ENCODE assay signal across 27 cellular contexts in genomic region chr13:76023644-76024043, GRCh38.
DNase-seq lines count a peak whose midpoint lies in the region; FAIRE-seq and TF ChIP-seq lines count a peak whose summit lies in the region.
"Had no signal": no experiment of that assay in that cellular context is flagged by ENCODE, and none has a peak within 500 bp of the region (broad histone marks: within the 10 kb centered on the region; RNA-seq: fewer than 3 reads in every experiment).

No MANE protein-coding gene starts in this region.

- no peak overlapping the region for H2AFZ ChIP-seq in hepatocyte

- H3K4me1 Mint-ChIP-seq in Caco-2 (ENCODE audit: low read depth, unreplicated experiment): peaks cover 47% of the 10 kb centered on the region
- no peaks in the 10 kb centered on the region for H3K4me1 Mint-ChIP-seq in activated naive CD4-positive, alpha-beta T cell treated with anti-CD3 and anti-CD28 coated beads for 36 hours (ENCODE audit: low read depth)
- H3K4me1 Mint-ChIP-seq: naive thymus-derived CD4-positive, alpha-beta T cell had no signal

- peak overlapping the region; percentile 91 for H3K27ac Mint-ChIP-seq in Caco-2 (ENCODE audit: unreplicated experiment)
- H3K27ac Mint-ChIP-seq in activated naive CD4-positive, alpha-beta T cell treated with anti-CD3 and anti-CD28 coated beads for 36 hours: no peak overlapping the region
- H3K27ac Mint-ChIP-seq: CD4-positive, alpha-beta T cell; naive thymus-derived CD4-positive, alpha-beta T cell had no signal

- no peak overlapping the region for H3K4me2 ChIP-seq in hepatocyte
- H3K4me2 ChIP-seq: A549 had no signal

- H3K4me1 ChIP-seq in Caco-2 (peaks cover 48% of the 10 kb centered on the region), hepatocyte (ENCODE audit: insufficient read depth) (no peaks in the 10 kb centered on the region), small intestine (ENCODE audit: control insufficient read depth in 2 of 2, insufficient read depth in 1 of 2, low read depth in 1 of 2, low read length in 1 of 2) (no peaks in the 10 kb centered on the region)
- H3K4me1 ChIP-seq: A549, body of pancreas, HAP-1, stomach had no signal

- peak in 1 of 2 experiments; percentile 24 for DNase-seq in Caco-2
- peak; percentile 73 for DNase-seq in HT1080 (ENCODE audit: low read depth)
- peak; percentile 5 to 26 for DNase-seq in SW 1271 (lab: John Stamatoyannopoulos, UW)
- no peak for DNase-seq in hepatocyte (ENCODE audit: low spot score)
- no peak for DNase-seq in dedifferentiated amniotic fluid mesenchymal stem cell (ENCODE audit: extremely low spot score)
- no peak for DNase-seq in activated naive CD4-positive, alpha-beta T cell treated with anti-CD3 and anti-CD28 coated beads for 36 hours
- DNase-seq in small intestine: no peak
- no peak for DNase-seq in NCI-H345 treated with DMSO at 0.1 percent for 48 hours (lab: John Stamatoyannopoulos, UW; ENCODE audit: unreplicated experiment)
- DNase-seq: activated CD4-positive, alpha-beta T cell treated with anti-CD3 and anti-CD28 coated beads, Interleukin-2, amount 50 U/mL, for 4 hours; activated naive CD4-positive, alpha-beta T cell treated with Interleukin-2 at 50 U/mL for 16 hours; body of pancreas; CD4-positive, alpha-beta T cell; naive thymus-derived CD4-positive, alpha-beta T cell; NCI-H2107; NCI-H446; NCI-H774; posterior cingulate gyrus; right cardiac atrium; RPMI8226; stimulated activated CD4-positive, alpha-beta T cell treated with anti-CD3 and anti-CD28 coated beads, Interleukin-2, amount 100 ng/mL, for 48 hours; stomach; T-helper 1 cell had no signal

- H3K4me3 ChIP-seq in Caco-2 (ENCODE audit: low read depth, low read length) (no peak overlapping the region), hepatocyte (no peak overlapping the region), small intestine (ENCODE audit: low read depth in 1 of 2, low read length in 2 of 2) (no peak overlapping the region)
- H3K4me3 ChIP-seq: A549, body of pancreas, GM12878, HAP-1, stomach had no signal

- no TSS peak for BruUV-seq in Caco-2 (replicated peaks; lab: Mats Ljungman, UMichigan)

- H3K36me3 ChIP-seq in Caco-2 (ENCODE audit: control insufficient read depth, insufficient read depth, low read length): no peaks in the 10 kb centered on the region
- no peaks in the 10 kb centered on the region for H3K36me3 ChIP-seq in hepatocyte (replicated peaks; ENCODE audit: insufficient read depth, low read depth)
- no peaks in the 10 kb centered on the region for H3K36me3 ChIP-seq in small intestine (ENCODE audit: control insufficient read depth in 2 of 2, insufficient read depth in 2 of 2, low read length in 2 of 2)
- H3K36me3 ChIP-seq: HAP-1, neutrophil, stomach had no signal

- peak overlapping the region; percentile 2 for H3K27ac ChIP-seq in hepatocyte
- no peak overlapping the region for H3K27ac ChIP-seq in small intestine (ENCODE audit: low read depth in 1 of 2, low read length in 1 of 2)
- H3K27ac ChIP-seq: A549, body of pancreas, neutrophil, stomach had no signal

- no peaks in the 10 kb centered on the region for H3K9me2 ChIP-seq in hepatocyte (replicated peaks; ENCODE audit: insufficient read depth)

- H3K27me3 ChIP-seq in Caco-2 (replicated peaks; ENCODE audit: control insufficient read depth, insufficient read depth, low read length): no peaks in the 10 kb centered on the region
- no peaks in the 10 kb centered on the region for H3K27me3 ChIP-seq in hepatocyte
- H3K27me3 ChIP-seq in small intestine (ENCODE audit: control insufficient read depth in 2 of 2, insufficient read depth in 2 of 2, low read length in 2 of 2): no peaks in the 10 kb centered on the region
- H3K27me3 ChIP-seq: body of pancreas, neutrophil, stomach had no signal

- 45% methylated on average over 2 of the region's 2 CpGs for WGBS in hepatocyte (ENCODE audit: low lambda C conversion rate, missing lambda C conversion rate)
- WGBS in small intestine, 3 donors: 73 to 85% (median 83%) methylated on average over 2 of the region's 2 CpGs

- H3K27me3 Mint-ChIP-seq in Caco-2 (ENCODE audit: insufficient read depth, unreplicated experiment): no peaks in the 10 kb centered on the region
- peaks cover 17% of the 10 kb centered on the region for H3K27me3 Mint-ChIP-seq in activated naive CD4-positive, alpha-beta T cell treated with anti-CD3 and anti-CD28 coated beads for 36 hours (ENCODE audit: low read depth)

- H4K20me1 ChIP-seq in hepatocyte (ENCODE audit: insufficient read depth, poor library complexity, severe bottlenecking): no peaks in the 10 kb centered on the region

- TF ChIP-seq CTCF in Caco-2 (IDR thresholded peaks at IDR 0.05; ENCODE audit: insufficient read depth in 1 of 2, low read depth in 1 of 2, low read length in 1 of 2, severe bottlenecking in 1 of 2, unreplicated experiment in 1 of 2): no peak
- TF ChIP-seq CTCF in hepatocyte (IDR thresholded peaks at IDR 0.05; ENCODE audit: poor library complexity): no peak

- intact Hi-C loops in Caco-2 (cut with micrococcal nuclease; ENCODE audit: unreplicated experiment): loop anchor here (1.0 to 2.0 kb wide), 5 partner anchors 11 to 327 kb away; no protein-coding TSS in a partner anchor
- intact Hi-C loops in activated naive CD4-positive, alpha-beta T cell treated with anti-CD3 and anti-CD28 coated beads for 36 hours (cut with micrococcal nuclease): no loop called here

- H3K9me3 ChIP-seq in Caco-2 (peaks cover 21% of the 10 kb centered on the region), hepatocyte (ENCODE audit: low read depth) (no peaks in the 10 kb centered on the region), small intestine (ENCODE audit: control insufficient read depth, low read depth) (no peaks in the 10 kb centered on the region)
- H3K9me3 ChIP-seq: A549, body of pancreas, HAP-1, neutrophil had no signal

- H3K36me3 Mint-ChIP-seq in Caco-2 (ENCODE audit: insufficient read depth, unreplicated experiment): peaks cover 34% of the 10 kb centered on the region
- H3K36me3 Mint-ChIP-seq in activated naive CD4-positive, alpha-beta T cell treated with anti-CD3 and anti-CD28 coated beads for 36 hours (ENCODE audit: low read depth): no peaks in the 10 kb centered on the region
- H3K36me3 Mint-ChIP-seq: naive thymus-derived CD4-positive, alpha-beta T cell had no signal

- no peak for FAIRE-seq in small intestine (lab: Jason Lieb, UNC)
- FAIRE-seq: A549, endothelial cell of umbilical vein, GM12878 had no signal

- peaks cover 38% of the 10 kb centered on the region for H3K9me3 Mint-ChIP-seq in Caco-2 (ENCODE audit: unreplicated experiment)
- H3K9me3 Mint-ChIP-seq in activated naive CD4-positive, alpha-beta T cell treated with anti-CD3 and anti-CD28 coated beads for 36 hours: no peaks in the 10 kb centered on the region
- H3K9me3 Mint-ChIP-seq: CD4-positive, alpha-beta T cell had no signal

- POLR2A ChIA-PET in Caco-2 (lab: Charles Lee): interaction anchor here (2.3 kb wide), 1 partner anchor 11 kb away, joined by 15 read pairs; no protein-coding TSS in a partner anchor

- CTCF ChIA-PET in Caco-2 (lab: Charles Lee): interaction anchor here (1.3 to 1.9 kb wide), 2 partner anchors 14 to 147 kb away, joined by 4 to 6 read pairs; no protein-coding TSS in a partner anchor
- CTCF ChIA-PET in activated naive CD4-positive, alpha-beta T cell treated with anti-CD3 and anti-CD28 coated beads for 36 hours (lab: Charles Lee): no interaction called here

- H3K4me3 Mint-ChIP-seq in Caco-2 (ENCODE audit: unreplicated experiment): peak overlapping the region; percentile 33
- no peak overlapping the region for H3K4me3 Mint-ChIP-seq in activated naive CD4-positive, alpha-beta T cell treated with anti-CD3 and anti-CD28 coated beads for 36 hours
- H3K4me3 Mint-ChIP-seq: CD4-positive, alpha-beta T cell; naive thymus-derived CD4-positive, alpha-beta T cell had no signal

- H3K79me2 ChIP-seq in hepatocyte: no peaks in the 10 kb centered on the region

Comparison
In these comparisons a context has a peak if more than half of its experiments do, and no peak if none do; other contexts are left out.
1. DNase-seq: peak in HT1080 (single experiment) and SW 1271 (2 of 2); none in hepatocyte (single experiment), dedifferentiated amniotic fluid mesenchymal stem cell (single experiment), activated naive CD4-positive, alpha-beta T cell treated with anti-CD3 and anti-CD28 coated beads for 36 hours (single experiment), small intestine (single experiment) and NCI-H345 treated with DMSO at 0.1 percent for 48 hours (single experiment).